ENCODE assay signal across 8 cellular contexts in genomic region chr5:173016621-173017046, GRCh38. TPM values are rescaled to one million over a fixed set of nuclear protein-coding genes. Genes with fewer than 3 reads are reported as not detected.
DNase-seq lines count a peak whose midpoint lies in the region; ATAC-seq lines count a peak whose summit lies in the region.

No MANE protein-coding gene starts in this region.

- no peaks in the 10 kb centered on the region for H3K27me3 Mint-ChIP-seq in activated CD4-positive, alpha-beta T cell treated with anti-CD3 and anti-CD28 coated beads for 36 hours
- no peaks in the 10 kb centered on the region for H3K27me3 Mint-ChIP-seq in stimulated activated naive CD8-positive, alpha-beta T cell treated with anti-CD3 and anti-CD28 coated beads, Interleukin-15, Interleukin-2, amounts not matched to agents 100 ng/mL and 50 ng/mL, for 24 hours

- peaks cover 34% of the 10 kb centered on the region for H3K36me3 Mint-ChIP-seq in activated CD4-positive, alpha-beta T cell treated with anti-CD3 and anti-CD28 coated beads for 36 hours (ENCODE audit: low read depth)
- peaks cover 41% of the 10 kb centered on the region for H3K36me3 Mint-ChIP-seq in stimulated activated naive CD8-positive, alpha-beta T cell treated with anti-CD3 and anti-CD28 coated beads, Interleukin-15, Interleukin-2, amounts not matched to agents 100 ng/mL and 50 ng/mL, for 24 hours (ENCODE audit: low read depth)

- POLR2A ChIA-PET in activated CD4-positive, alpha-beta T cell treated with anti-CD3 and anti-CD28 coated beads for 36 hours (lab: Charles Lee): interaction anchor here (0.9 kb wide), 1 partner anchor 19 kb away, joined by 5 read pairs; no protein-coding TSS in a partner anchor

- CTCF ChIA-PET in activated CD4-positive, alpha-beta T cell treated with anti-CD3 and anti-CD28 coated beads for 36 hours (lab: Charles Lee): interaction anchor here (0.6 to 1.1 kb wide), 5 partner anchors 13 to 41 kb away, joined by 3 to 4 read pairs (median 3); no protein-coding TSS in a partner anchor

- H3K4me1 Mint-ChIP-seq in activated CD4-positive, alpha-beta T cell treated with anti-CD3 and anti-CD28 coated beads for 36 hours: peaks cover 41% of the 10 kb centered on the region
- peaks cover 46% of the 10 kb centered on the region for H3K4me1 Mint-ChIP-seq in stimulated activated naive CD8-positive, alpha-beta T cell treated with anti-CD3 and anti-CD28 coated beads, Interleukin-15, Interleukin-2, amounts not matched to agents 100 ng/mL and 50 ng/mL, for 24 hours (ENCODE audit: low read depth)

- ATAC-seq in activated CD4-positive, alpha-beta T cell treated with anti-CD3 and anti-CD28 coated beads for 36 hours: peak; percentile 84
- ATAC-seq in HG03280 (IDR thresholded peaks at IDR 0.05; ENCODE audit: unreplicated experiment) (no peak), HG03108 (IDR thresholded peaks at IDR 0.05; ENCODE audit: unreplicated experiment) (no peak)

- peak overlapping the region; percentile 73 for H3K27ac Mint-ChIP-seq in activated CD4-positive, alpha-beta T cell treated with anti-CD3 and anti-CD28 coated beads for 36 hours
- peak overlapping the region; percentile 83 for H3K27ac Mint-ChIP-seq in stimulated activated naive CD8-positive, alpha-beta T cell treated with anti-CD3 and anti-CD28 coated beads, Interleukin-15, Interleukin-2, amounts not matched to agents 100 ng/mL and 50 ng/mL, for 24 hours

- intact Hi-C loops in activated CD4-positive, alpha-beta T cell treated with anti-CD3 and anti-CD28 coated beads for 36 hours (cut with DNase I, micrococcal nuclease): no loop called here

- H3K9me3 Mint-ChIP-seq in activated CD4-positive, alpha-beta T cell treated with anti-CD3 and anti-CD28 coated beads for 36 hours (ENCODE audit: low read depth): no peaks in the 10 kb centered on the region
- no peaks in the 10 kb centered on the region for H3K9me3 Mint-ChIP-seq in stimulated activated naive CD8-positive, alpha-beta T cell treated with anti-CD3 and anti-CD28 coated beads, Interleukin-15, Interleukin-2, amounts not matched to agents 100 ng/mL and 50 ng/mL, for 24 hours

- no peak overlapping the region for H3K4me3 Mint-ChIP-seq in activated CD4-positive, alpha-beta T cell treated with anti-CD3 and anti-CD28 coated beads for 36 hours
- no peak overlapping the region for H3K4me3 Mint-ChIP-seq in stimulated activated naive CD8-positive, alpha-beta T cell treated with anti-CD3 and anti-CD28 coated beads, Interleukin-15, Interleukin-2, amounts not matched to agents 100 ng/mL and 50 ng/mL, for 24 hours

- no peak for DNase-seq in activated CD4-positive, alpha-beta T cell treated with anti-CD3 and anti-CD28 coated beads for 36 hours
- DNase-seq in activated CD4-positive, alpha-beta T cell treated with anti-CD3 and anti-CD28 coated beads for 48 hours: no peak
- DNase-seq in astrocyte of the hippocampus (ENCODE audit: low read depth, low spot score) (peak; percentile 78), iris pigment epithelial cell (ENCODE audit: low read depth) (peak; percentile 64)
- no peak for DNase-seq in effector CD8-positive, alpha-beta T cell (lab: John Stamatoyannopoulos, UW)

RNA-seq across cellular contexts. Expression of gene ATP6V0E1, which starts 33.1 kb away (rescaled TPM):
- total RNA-seq in activated CD4-positive, alpha-beta T cell treated with anti-CD3 and anti-CD28 coated beads for 36 hours: 100 to 1,000 TPM; 102 to 109 TPM

RNA-seq across cellular contexts. Expression of gene CREBRF, which starts 39.5 kb away (rescaled TPM):
- 10 to 100 TPM; 10.2 to 11.3 TPM for total RNA-seq in activated CD4-positive, alpha-beta T cell treated with anti-CD3 and anti-CD28 coated beads for 36 hours

RNA-seq across cellular contexts. Expression of gene RPL26L1, which starts 57.4 kb away (rescaled TPM):
- 10 to 100 TPM; 62.8 to 72.6 TPM for total RNA-seq in activated CD4-positive, alpha-beta T cell treated with anti-CD3 and anti-CD28 coated beads for 36 hours

Comparison
In these comparisons a context has a peak if more than half of its experiments do, and no peak if none do; other contexts are left out.
1. DNase-seq: peak in astrocyte of the hippocampus (single experiment) and iris pigment epithelial cell (single experiment); none in activated CD4-positive, alpha-beta T cell treated with anti-CD3 and anti-CD28 coated beads for 36 hours (single experiment), activated CD4-positive, alpha-beta T cell treated with anti-CD3 and anti-CD28 coated beads for 48 hours (single experiment) and effector CD8-positive, alpha-beta T cell (single experiment).